26 cellular contexts compared by ENCODE assay signal in genomic region chr7:119936876-119937275, GRCh38.
DNase-seq lines count a peak whose midpoint lies in the region; ATAC-seq, FAIRE-seq and TF ChIP-seq lines count a peak whose summit lies in the region.
"Had no signal": no experiment of that assay in that cellular context is flagged by ENCODE, and none has a peak within 500 bp of the region (broad histone marks: within the 10 kb centered on the region; RNA-seq: fewer than 3 reads in every experiment).

No MANE protein-coding gene starts in this region.

- no peak overlapping the region for H3K14ac ChIP-seq in IMR-90 (replicated peaks; ENCODE audit: low read depth, low read length)

- H4K8ac ChIP-seq in IMR-90 (ENCODE audit: low read depth in 2 of 2, low read length in 2 of 2), result no peak overlapping the region

- FAIRE-seq in D721Med (lab: Jason Lieb, UNC), result no peak
- FAIRE-seq: A549, GM12891, GM18507, H54 had no signal

- no peak for TF ChIP-seq RAD21 in IMR-90 (IDR thresholded peaks at IDR 0.05; ENCODE audit: low read length)

- WGBS in IMR-90 (ENCODE audit: extremely low coverage in 2 of 2, insufficient read length in 1 of 2), 2 experiments, result no CpG with 5 or more reads among the region's 2 CpGs
- WGBS in aorta, 2 donors, result 78 to 83% methylated on average over 2 of the region's 2 CpGs

- no peak overlapping the region for H2BK120ac ChIP-seq in IMR-90 (ENCODE audit: low read depth, low read length)

- no peak overlapping the region for H2AK5ac ChIP-seq in IMR-90 (ENCODE audit: low read depth, low read length)

- H3K4me3 Mint-ChIP-seq in WTC11, result no peak overlapping the region
- H3K4me3 Mint-ChIP-seq: B cell; CD8-positive, alpha-beta T cell; HFFc6 had no signal

- H3K4me1 Mint-ChIP-seq in WTC11, result no peaks in the 10 kb centered on the region
- H3K4me1 Mint-ChIP-seq: B cell; CD4-positive, CD25-positive, alpha-beta regulatory T cell had no signal

- POLR2A ChIA-PET in IMR-90 (lab: Charles Lee; ENCODE audit: unreplicated experiment), result no interaction called here
- POLR2A ChIA-PET in WTC11 (lab: Charles Lee), result no interaction called here

- no peak for TF ChIP-seq POLR2A in IMR-90 (IDR thresholded peaks at IDR 0.05; ENCODE audit: low read depth, low read length)

- H3K4me3 ChIP-seq in AG10803 (ENCODE audit: low read length) (no peak overlapping the region), IMR-90 (ENCODE audit: insufficient read depth, low read depth, low read length) (no peak overlapping the region), fibroblast of mammary gland (ENCODE audit: control insufficient read depth, low read depth, low read length) (no peak overlapping the region), aorta (ENCODE audit: low read length in 2 of 2) (no peak overlapping the region), WERI-Rb-1 (ENCODE audit: low read depth, low read length) (no peak overlapping the region)
- H3K4me3 ChIP-seq: A549, BLaER1, HAP-1 had no signal

- no peak overlapping the region for H3K27ac ChIP-seq in IMR-90 (ENCODE audit: insufficient read depth, low read length)
- H3K27ac ChIP-seq in aorta (ENCODE audit: low read depth in 1 of 2, low read length in 2 of 2), result no peak overlapping the region
- no peak overlapping the region for H3K27ac ChIP-seq in WERI-Rb-1
- H3K27ac ChIP-seq: A549, BLaER1, C4-2B had no signal

- H3K36me3 ChIP-seq in IMR-90 (ENCODE audit: control insufficient read depth, insufficient read depth, low read length), result no peaks in the 10 kb centered on the region
- no peaks in the 10 kb centered on the region for H3K36me3 ChIP-seq in aorta (ENCODE audit: control insufficient read depth in 1 of 2, insufficient read depth in 2 of 2, low read length in 1 of 2)
- no peaks in the 10 kb centered on the region for H3K36me3 ChIP-seq in WERI-Rb-1
- H3K36me3 ChIP-seq: BLaER1, HAP-1 had no signal

- H3K23ac ChIP-seq in IMR-90 (ENCODE audit: low read depth, low read length), result no peak overlapping the region

- H3K79me1 ChIP-seq in IMR-90 (ENCODE audit: low read depth in 1 of 2, low read length in 2 of 2), result no peaks in the 10 kb centered on the region

- no peak overlapping the region for H4K91ac ChIP-seq in IMR-90 (ENCODE audit: insufficient read depth, low read depth, low read length)

- no peaks in the 10 kb centered on the region; the same call in 1 of the 2 replicates for H3K27me3 Mint-ChIP-seq in WTC11 (ENCODE audit: low read depth)
- H3K27me3 Mint-ChIP-seq: B cell; CD4-positive, CD25-positive, alpha-beta regulatory T cell had no signal

- H3K9me1 ChIP-seq in IMR-90 (ENCODE audit: insufficient read depth, low read length), result no peaks in the 10 kb centered on the region

- H3K56ac ChIP-seq in IMR-90 (ENCODE audit: extremely low read depth, insufficient read depth, low read length), result no peak overlapping the region

- no TSS peak for BruUV-seq in IMR-90 (replicated peaks; lab: Mats Ljungman, UMichigan)

- H3K9me3 ChIP-seq in IMR-90 (ENCODE audit: control insufficient read depth, insufficient read depth, low read length), result no peaks in the 10 kb centered on the region
- no peaks in the 10 kb centered on the region for H3K9me3 ChIP-seq in aorta (ENCODE audit: control insufficient read depth, low read length)
- H3K9me3 ChIP-seq in WERI-Rb-1 (ENCODE audit: severe bottlenecking), result no peaks in the 10 kb centered on the region
- H3K9me3 ChIP-seq: A549, BLaER1, Caco-2, HAP-1 had no signal

- no peak overlapping the region for H2BK5ac ChIP-seq in IMR-90 (ENCODE audit: low read depth, low read length, poor library complexity, severe bottlenecking)

- H3K4me1 ChIP-seq in IMR-90 (ENCODE audit: control insufficient read depth, insufficient read depth, low read length), result peaks cover 4% of the 10 kb centered on the region; the same call in 1 of the 2 replicates
- H3K4me1 ChIP-seq in aorta (ENCODE audit: control insufficient read depth in 1 of 2, insufficient read depth in 2 of 2, low read length in 2 of 2), result no peaks in the 10 kb centered on the region
- H3K4me1 ChIP-seq: A549, BLaER1, Caco-2, HAP-1 had no signal

- H2BK20ac ChIP-seq in IMR-90 (ENCODE audit: low read depth, low read length), result no peak overlapping the region

- DNase-seq in AG10803 (ENCODE audit: low read depth) (peak; percentile 29), IMR-90 (no peak), fibroblast of mammary gland (ENCODE audit: low read depth) (peak; percentile 65), WTC11 (ENCODE audit: low spot score) (no peak), aorta (no peak), WERI-Rb-1 (no peak), D721Med (ENCODE audit: insufficient read length, low spot score) (no peak)
- DNase-seq: 8988T; ACHN; Caco-2; CD4-positive, CD25-positive, alpha-beta regulatory T cell; CD8-positive, alpha-beta T cell; DMS 273 treated with DMSO at 0.1 percent for 48 hours; DMS79; EL; GDM1; GOT3; HFFc6 had no signal

- TF ChIP-seq CTCF in AG10803 (conservative IDR thresholded peaks at IDR 0.05; ENCODE audit: low read length) (no peak), IMR-90 (conservative IDR thresholded peaks at IDR 0.05; ENCODE audit: low read depth, low read length) (no peak), fibroblast of mammary gland (conservative IDR thresholded peaks at IDR 0.05; ENCODE audit: control insufficient read depth, insufficient read depth, low read depth, low read length) (no peak), WTC11 (IDR thresholded peaks at IDR 0.05) (no peak), WERI-Rb-1 (IDR thresholded peaks at IDR 0.05; ENCODE audit: low read depth, low read length) (no peak), D721Med (IDR thresholded peaks at IDR 0.05; ENCODE audit: insufficient read depth, missing control alignments) (no peak)

- dilution Hi-C loops in IMR-90 (cut with HindIII; ENCODE audit: low sequenced_read_pairs, unreplicated experiment), result no loop called here

- H3K9me3 Mint-ChIP-seq in WTC11, result no peaks in the 10 kb centered on the region
- H3K9me3 Mint-ChIP-seq: HFFc6 had no signal

- no peaks in the 10 kb centered on the region for H3K27me3 ChIP-seq in IMR-90 (ENCODE audit: control insufficient read depth, insufficient read depth, low read length)
- no peaks in the 10 kb centered on the region for H3K27me3 ChIP-seq in aorta (ENCODE audit: control insufficient read depth in 1 of 2, insufficient read depth in 2 of 2, low read length in 1 of 2)
- H3K27me3 ChIP-seq in WERI-Rb-1 (ENCODE audit: insufficient read depth, low read depth, severe bottlenecking), result no peaks in the 10 kb centered on the region
- H3K27me3 ChIP-seq: BLaER1 had no signal

- intact Hi-C loops in IMR-90 (cut with micrococcal nuclease), result loop anchor here (5.0 to 10.0 kb wide), 3 partner anchors 115 to 788 kb away; no protein-coding TSS in a partner anchor
- intact Hi-C loops in aorta (cut with DNase I), result loop anchor here in 1 of 2 donors (2.0 kb wide), 1 partner anchor 334 kb away; no protein-coding TSS in a partner anchor

- H2AFZ ChIP-seq in IMR-90 (replicated peaks; ENCODE audit: low read length, poor library complexity), result no peak overlapping the region

- H3K4ac ChIP-seq in IMR-90 (ENCODE audit: low read depth, low read length), result no peak overlapping the region

- H3K27ac Mint-ChIP-seq in WTC11, result no peak overlapping the region
- H3K27ac Mint-ChIP-seq: B cell; CD4-positive, CD25-positive, alpha-beta regulatory T cell; CD8-positive, alpha-beta T cell; HFFc6 had no signal

- no peak overlapping the region for H2BK15ac ChIP-seq in IMR-90 (ENCODE audit: low read depth, low read length)

- H2AK9ac ChIP-seq in IMR-90 (replicated peaks; ENCODE audit: low read depth, low read length, poor library complexity), result no peak overlapping the region

- H3K36me3 Mint-ChIP-seq in WTC11, result no peaks in the 10 kb centered on the region
- H3K36me3 Mint-ChIP-seq: CD4-positive, CD25-positive, alpha-beta regulatory T cell; CD8-positive, alpha-beta T cell had no signal

- CTCF ChIA-PET in IMR-90 (lab: Yijun Ruan, JAX) (no interaction called here), WTC11 (lab: Charles Lee) (interaction anchor here (3.2 kb wide), 1 partner anchor 336 kb away, joined by 13 read pairs; the partner anchor contains the start of gene KCND2)

- peak overlapping the region; percentile 70; the same call in 1 of the 2 replicates for H3K18ac ChIP-seq in IMR-90 (ENCODE audit: low read depth, low read length)

- no peak overlapping the region for H3K9ac ChIP-seq in IMR-90 (ENCODE audit: low read depth, low read length)
- H3K9ac ChIP-seq: BLaER1 had no signal

- H4K20me1 ChIP-seq in IMR-90 (ENCODE audit: insufficient read depth, low read length), result no peaks in the 10 kb centered on the region
- H4K20me1 ChIP-seq: BLaER1 had no signal

- ATAC-seq in IMR-90 (ENCODE audit: low read depth) (no peak), WTC11 (no peak), aorta (ENCODE audit: low FRiP score) (no peak)
- ATAC-seq: A549; CD8-positive, alpha-beta T cell had no signal

- no peak overlapping the region for H3K4me2 ChIP-seq in IMR-90 (ENCODE audit: low read depth, low read length)
- H3K4me2 ChIP-seq: A549, BLaER1 had no signal

- in situ Hi-C loops in IMR-90 (cut with MboI; ENCODE audit: low sequenced_read_pairs), result loop anchor here (5.0 kb wide), 1 partner anchor 330 kb away; no protein-coding TSS in a partner anchor

- H4K5ac ChIP-seq in IMR-90 (ENCODE audit: low read depth, low read length), result no peak overlapping the region

TF ChIP-seq in IMR-90, 13 proteins besides CTCF, POLR2A, EP300 and RAD21 (continues in another document):
- TF ChIP-seq CHD1 (IDR thresholded peaks at IDR 0.05; ENCODE audit: low read depth, low read length) (no peak), MAFK (IDR thresholded peaks at IDR 0.05; ENCODE audit: low read depth, low read length) (no peak), NFE2L2 (IDR thresholded peaks at IDR 0.05; ENCODE audit: low read depth, low read length) (no peak), BHLHE40 (IDR thresholded peaks at IDR 0.05; ENCODE audit: low read depth, low read length) (no peak)

TF ChIP-seq in WTC11, 78 proteins besides CTCF, POLR2A, EP300 and RAD21 (continues in another document):
- no peak for TF ChIP-seq ZNF425 (CRISPR knock-in tag; conservative IDR thresholded peaks at IDR 0.05)

Comparison
In these comparisons a context has a peak if more than half of its experiments do, and no peak if none do; other contexts are left out.
1. DNase-seq: peak in AG10803 (single experiment) and fibroblast of mammary gland (single experiment); none in IMR-90 (single experiment), WTC11 (single experiment), aorta (0 of 2), WERI-Rb-1 (single experiment) and D721Med (single experiment).